ENCODE assay signal across 21 cellular contexts in the genomic region with DNA sequence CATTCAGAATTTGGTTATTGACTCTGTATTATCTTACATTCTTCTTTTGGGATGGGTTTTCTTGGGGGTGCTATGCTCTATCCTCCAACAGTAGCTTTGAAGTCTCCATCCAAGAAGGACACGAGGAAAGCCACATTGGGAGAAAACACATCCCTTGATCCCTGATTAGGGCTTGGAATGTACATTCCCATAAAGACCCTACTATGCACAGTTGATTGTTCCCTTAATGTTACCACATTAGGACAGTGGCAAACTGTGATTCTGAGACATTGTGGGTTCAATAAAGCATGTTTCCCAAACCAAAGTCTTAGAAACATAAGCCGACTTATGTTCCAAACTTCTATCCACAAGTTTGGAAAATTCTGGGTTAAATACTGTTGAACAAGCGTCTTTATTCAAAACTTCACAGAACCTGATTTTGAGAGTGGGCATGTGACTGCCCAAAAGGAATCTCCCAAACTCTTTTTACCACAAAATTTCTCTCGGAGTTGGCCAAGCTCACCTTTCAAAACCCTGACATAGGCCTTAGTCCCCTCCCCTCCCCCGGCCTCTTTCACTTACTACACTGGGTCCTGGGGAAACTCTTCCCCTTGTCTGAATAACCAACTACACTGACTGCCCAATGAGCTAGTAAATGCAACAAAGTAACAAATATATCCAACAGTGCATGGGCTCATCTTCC.
"Had no signal": no experiment of that assay in that cellular context is flagged by ENCODE, and none has a peak within 500 bp of the region (broad histone marks: within the 10 kb centered on the region; RNA-seq: fewer than 3 reads in every experiment).

No MANE protein-coding gene starts in this region.

- H3K27ac ChIP-seq: KMS-11, SJCRH30 had no signal

- H3K4me1 ChIP-seq: SJCRH30 had no signal

- ATAC-seq: HepG2, Panc1, PC-3, Right ventricle myocardium inferior, SK-N-SH treated with all-trans-retinoic acid at 6 μM for 48 hours had no signal

- FAIRE-seq: HepG2 had no signal

- H3K36me3 ChIP-seq: SJCRH30 had no signal

- H3K9me3 ChIP-seq: SJCRH30 had no signal

- DNase-seq: IMR-90, Kasumi-1, MM.1S, NCI-H1092 treated with DMSO at 0.1 percent for 48 hours, NCI-H1436, NCI-H187, NCI-H2081 treated with DMSO at 0.1 percent for 48 hours, NCI-H2171, NCI-H226, NCI-H446, NCI-H510A, NCI-H524 treated with DMSO at 0.1 percent for 48 hours, NCI-H69, NCI-H774, PC-3, SJCRH30 had no signal

- H3K9ac ChIP-seq: KMS-11 had no signal

- H3K4me3 ChIP-seq: SJCRH30 had no signal

- H3K27me3 ChIP-seq: SJCRH30 had no signal
